10 cellular contexts compared by ENCODE assay signal in the genomic region with DNA sequence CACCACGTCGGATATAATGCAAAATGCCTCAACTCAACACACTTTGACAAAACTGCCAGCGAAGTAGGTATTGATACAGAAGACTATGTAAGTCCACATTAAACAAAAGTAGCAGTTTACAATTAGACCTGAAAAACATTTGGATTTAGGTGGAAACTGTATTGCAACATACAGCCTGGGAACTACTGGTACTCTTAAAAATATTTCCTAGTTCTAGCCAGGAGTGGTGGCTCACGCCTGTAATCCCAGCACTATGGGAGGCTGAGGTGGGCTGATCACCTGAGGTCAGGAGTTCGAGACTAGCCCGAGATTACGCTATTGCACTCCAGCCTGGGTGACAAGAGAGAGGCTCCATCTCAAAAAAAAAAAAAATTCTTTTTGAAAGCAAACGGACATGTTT.
DNase-seq lines count a peak whose midpoint lies in the region; ATAC-seq and TF ChIP-seq lines count a peak whose summit lies in the region.
"Had no signal": no experiment of that assay in that cellular context is flagged by ENCODE, and none has a peak within 500 bp of the region (broad histone marks: within the 10 kb centered on the region; RNA-seq: fewer than 3 reads in every experiment).

No MANE protein-coding gene starts in this region.

- no peak for TF ChIP-seq POLR2A in uterus (IDR thresholded peaks at IDR 0.05)

- H3K27me3 Mint-ChIP-seq in activated T-cell treated with anti-CD3 and anti-CD28 coated beads, Interleukin-2, amount 50 U/mL, for 72 hours (ENCODE audit: low read depth): no peaks in the 10 kb centered on the region
- no peaks in the 10 kb centered on the region for H3K27me3 Mint-ChIP-seq in nephron (ENCODE audit: low read depth)

- no peak for TF ChIP-seq CTCF in epithelial cell of proximal tubule (conservative IDR thresholded peaks at IDR 0.05; ENCODE audit: low read depth, low read length)
- TF ChIP-seq CTCF in nephron (IDR thresholded peaks at IDR 0.05; ENCODE audit: unreplicated experiment in 3 of 3): no peak
- TF ChIP-seq CTCF in uterus (IDR thresholded peaks at IDR 0.05): no peak

- H3K9me3 ChIP-seq in uterus: no peaks in the 10 kb centered on the region
- H3K9me3 ChIP-seq: colonic mucosa, neutrophil had no signal

- H3K4me3 Mint-ChIP-seq in activated T-cell treated with anti-CD3 and anti-CD28 coated beads, Interleukin-2, amount 50 U/mL, for 72 hours: peak overlapping the region; percentile 8 to 55
- H3K4me3 Mint-ChIP-seq in nephron: no peak overlapping the region

- H3K9me3 Mint-ChIP-seq in activated T-cell treated with anti-CD3 and anti-CD28 coated beads, Interleukin-2, amount 50 U/mL, for 72 hours: no peaks in the 10 kb centered on the region
- H3K9me3 Mint-ChIP-seq in nephron: no peaks in the 10 kb centered on the region

- H3K27ac ChIP-seq in uterus: peak overlapping the region; percentile 1 to 71
- H3K27ac ChIP-seq: colonic mucosa, neutrophil had no signal

- H3K4me1 Mint-ChIP-seq in activated T-cell treated with anti-CD3 and anti-CD28 coated beads, Interleukin-2, amount 50 U/mL, for 72 hours (ENCODE audit: low read depth): peaks cover 18% of the 10 kb centered on the region
- peaks cover 23% of the 10 kb centered on the region for H3K4me1 Mint-ChIP-seq in nephron

- no peaks in the 10 kb centered on the region for H3K36me3 Mint-ChIP-seq in activated T-cell treated with anti-CD3 and anti-CD28 coated beads, Interleukin-2, amount 50 U/mL, for 72 hours (ENCODE audit: insufficient read depth in 2 of 2)
- no peaks in the 10 kb centered on the region for H3K36me3 Mint-ChIP-seq in nephron (ENCODE audit: low read depth)

- no peak overlapping the region for H3K27ac Mint-ChIP-seq in activated T-cell treated with anti-CD3 and anti-CD28 coated beads, Interleukin-2, amount 50 U/mL, for 72 hours
- H3K27ac Mint-ChIP-seq in nephron: peak overlapping the region; percentile 55 to 80 (median 76)

- DNase-seq in activated T-cell treated with anti-CD3 and anti-CD28 coated beads, Interleukin-2, amount 50 U/mL, for 72 hours: no peak
- no peak for DNase-seq in activated T-cell treated with anti-CD3 and anti-CD28 coated beads, Interleukin-2, amount 50 U/mL, for 48 hours
- DNase-seq in epithelial cell of proximal tubule (ENCODE audit: low read depth) (no peak), uterus (no peak), NCI-H1105 (lab: John Stamatoyannopoulos, UW) (no peak)
- DNase-seq in activated CD4-positive, alpha-beta T cell treated with anti-CD3 and anti-CD28 coated beads for 4 hours: no peak

- H3K4me1 ChIP-seq in uterus: no peaks in the 10 kb centered on the region
- H3K4me1 ChIP-seq: colonic mucosa had no signal

- no peaks in the 10 kb centered on the region for H3K27me3 ChIP-seq in uterus
- H3K27me3 ChIP-seq: colonic mucosa, neutrophil had no signal

- H3K4me3 ChIP-seq in epithelial cell of proximal tubule (ENCODE audit: low read depth, low read length): peak overlapping the region; percentile 41
- peak overlapping the region in 1 of 2 donors; percentile 20 for H3K4me3 ChIP-seq in uterus
- H3K4me3 ChIP-seq: colonic mucosa had no signal

- ATAC-seq in activated T-cell treated with anti-CD3 and anti-CD28 coated beads, Interleukin-2, amount 50 U/mL, for 72 hours (replicated peaks in 1 of 2): no peak
- ATAC-seq in HG02852 (IDR thresholded peaks at IDR 0.05; ENCODE audit: unreplicated experiment): no peak

- intact Hi-C loops in uterus (cut with DNase I; ENCODE audit: low total_unique reads): no loop called here

- H3K36me3 ChIP-seq in uterus: no peaks in the 10 kb centered on the region
- H3K36me3 ChIP-seq: colonic mucosa, neutrophil had no signal

Comparison
In these comparisons a context has a peak if more than half of its experiments do, and no peak if none do; other contexts are left out.
1. H3K4me3 Mint-ChIP-seq: peak in activated T-cell treated with anti-CD3 and anti-CD28 coated beads, Interleukin-2, amount 50 U/mL, for 72 hours (2 of 2); none in nephron (0 of 3).